ENCODE assay signal across 8 cellular contexts in the genomic region with DNA sequence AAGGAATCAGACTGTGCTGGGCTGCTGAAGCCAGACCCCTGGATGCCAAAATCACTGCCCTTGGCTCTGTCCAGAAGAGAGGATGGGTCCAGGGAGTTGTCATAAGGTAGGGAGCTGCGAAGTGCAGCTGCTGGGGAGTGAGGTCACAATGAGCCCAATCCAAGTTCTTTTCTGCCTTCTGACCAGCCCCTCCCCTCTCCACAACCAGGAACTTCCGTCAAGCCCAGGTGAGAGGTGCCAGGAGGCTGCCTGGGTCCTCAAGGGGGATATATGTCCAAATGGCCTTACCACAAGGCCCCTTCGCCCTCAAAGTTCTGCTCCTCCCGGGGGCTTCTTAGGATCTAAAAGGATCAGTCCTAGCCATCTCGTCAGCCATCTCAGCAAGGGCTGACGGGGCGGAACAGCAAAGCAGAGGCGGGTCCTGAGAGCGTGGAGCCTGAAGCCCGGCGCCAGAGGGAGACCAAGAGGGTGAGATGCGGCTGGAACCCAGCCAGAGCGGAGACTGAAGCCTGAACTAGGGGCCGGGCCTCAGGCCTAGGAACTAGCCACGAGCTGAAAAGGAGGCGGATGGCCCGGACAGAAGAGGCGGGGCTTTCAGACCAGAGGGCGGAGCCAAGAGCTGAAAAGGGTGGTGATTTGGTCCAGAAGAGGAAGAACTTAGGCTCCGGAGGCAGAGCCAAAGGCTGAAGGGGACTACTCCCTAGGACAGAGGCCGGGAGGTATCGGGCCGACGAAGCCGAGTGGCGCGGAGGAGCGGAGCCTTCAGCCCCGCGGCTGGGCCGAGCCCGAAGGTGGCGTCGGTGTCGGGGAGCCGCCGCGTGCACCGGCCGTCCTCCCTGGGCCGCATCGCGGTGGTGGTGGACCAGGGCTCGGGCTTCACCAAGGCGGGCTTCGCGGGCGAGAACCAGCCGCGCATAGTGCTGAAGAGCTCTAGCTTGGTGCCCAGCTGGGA. TPM values are rescaled to one million over a fixed set of nuclear protein-coding genes. Genes with fewer than 3 reads are reported as not detected.
DNase-seq lines count a peak whose midpoint lies in the region; ATAC-seq, FAIRE-seq and TF ChIP-seq lines count a peak whose summit lies in the region.

Gene ACTL10, plus strand, starts transcription at position 651 of the 952 bp plus-strand sequence. CDS start 555 bp downstream, outside the sequence.

- peak within 1 kb of the TSS; percentile 80 for H3K4me3 Mint-ChIP-seq in WTC11

- H3K4me3 ChIP-seq in bronchial epithelial cell (ENCODE audit: low read depth, low read length) = peak within 1 kb of the TSS; percentile 56
- H3K4me3 ChIP-seq in skin epidermis = peak within 1 kb of the TSS; percentile 39 to 68 (median 58)

- no peak for FAIRE-seq in bronchial epithelial cell (lab: Jason Lieb, UNC)

- H3K9me3 Mint-ChIP-seq in WTC11 = no peaks in the 10 kb centered on the region

- peaks cover 5% of the 10 kb centered on the region; the same call in 1 of the 2 replicates for H3K36me3 Mint-ChIP-seq in WTC11

- H3K4me1 Mint-ChIP-seq in WTC11 = peaks cover 28% of the 10 kb centered on the region

- peak within 1 kb of the TSS; percentile 9 to 90 (median 73) for H3K27ac ChIP-seq in skin epidermis

- TF ChIP-seq CTCF in WTC11 (IDR thresholded peaks at IDR 0.05) (no peak), bronchial epithelial cell (IDR thresholded peaks at IDR 0.05; ENCODE audit: insufficient read depth, low read length, severe bottlenecking) (peak; percentile 28)

- peaks cover 16% of the 10 kb centered on the region for H3K27me3 Mint-ChIP-seq in WTC11 (ENCODE audit: low read depth)

- no peaks in the 10 kb centered on the region for H3K27me3 ChIP-seq in bronchial epithelial cell (ENCODE audit: control insufficient read depth, insufficient read depth, low read length)

- ATAC-seq in HG02840 (IDR thresholded peaks at IDR 0.05; ENCODE audit: low FRiP score, unreplicated experiment) (peak; percentile 65), WTC11 (peak; percentile 82)

- POLR2A ChIA-PET in WTC11 (lab: Charles Lee) = interaction anchor here (0.5 to 3.4 kb wide), 15 partner anchors 12 to 404 kb away, joined by 3 to 24 read pairs (median 4); partner anchors contain the start of genes CBFA2T2, CDK5RAP1, PXMP4 and ZNF341

- TF ChIP-seq POLR2A in GM15510 (IDR thresholded peaks at IDR 0.05; ENCODE audit: borderline replicate concordance, extremely low read depth, insufficient read length) = peak; percentile 82

- no peaks in the 10 kb centered on the region for H3K36me3 ChIP-seq in bronchial epithelial cell (ENCODE audit: control insufficient read depth, insufficient read depth, low read length)

- DNase-seq in NCI-H187 treated with DMSO at 0.1 percent for 48 hours (lab: John Stamatoyannopoulos, UW) (peak; percentile 90), WTC11 (ENCODE audit: low spot score) (peak; percentile 98), bronchial epithelial cell (ENCODE audit: low read depth) (peak; percentile 92), iPS-NIHi11 (ENCODE audit: low spot score) (peak; percentile 90), H4 (ENCODE audit: low spot score) (no peak)

- CTCF ChIA-PET in WTC11 (lab: Charles Lee) = interaction anchor here (0.6 to 7.9 kb wide), 28 partner anchors 13 to 1284 kb away, joined by 3 to 134 read pairs (median 4); partner anchors contain the start of genes CBFA2T2, CDK5RAP1, PXMP4 and SNTA1

- peak within 1 kb of the TSS; percentile 91 for H3K27ac Mint-ChIP-seq in WTC11

TF ChIP-seq in WTC11, 78 proteins besides CTCF, POLR2A, EP300 and RAD21 (continues in another document):
- TF ChIP-seq ZNF416 (CRISPR knock-in tag; IDR thresholded peaks at IDR 0.05) = no peak
- no peak for TF ChIP-seq SMAD3 (CRISPR knock-in tag; IDR thresholded peaks at IDR 0.05; ENCODE audit: borderline replicate concordance)
- TF ChIP-seq FOXJ3 (CRISPR knock-in tag; IDR thresholded peaks at IDR 0.05; ENCODE audit: borderline replicate concordance) = no peak
- TF ChIP-seq TP53 (CRISPR knock-in tag; IDR thresholded peaks at IDR 0.05) = 0 out of 2 replicates have a peak, but pooled peaks have one; percentile 31
- no peak for TF ChIP-seq JUN (CRISPR knock-in tag; IDR thresholded peaks at IDR 0.05)
- 0 out of 2 replicates have a peak, but pooled peaks have one; percentile 19 for TF ChIP-seq ESRRA (CRISPR knock-in tag; IDR thresholded peaks at IDR 0.05; ENCODE audit: borderline replicate concordance)
- TF ChIP-seq AFF4 (CRISPR knock-in tag; IDR thresholded peaks at IDR 0.05; ENCODE audit: borderline replicate concordance) = 0 out of 2 replicates have a peak, but pooled peaks have one; percentile 37
- no peak for TF ChIP-seq PRDM15 (CRISPR knock-in tag; IDR thresholded peaks at IDR 0.05)
- 0 out of 2 replicates have a peak, but pooled peaks have one; percentile 16 for TF ChIP-seq ATF2 (CRISPR knock-in tag; IDR thresholded peaks at IDR 0.05; ENCODE audit: borderline replicate concordance, low read depth)
- TF ChIP-seq NFE2L1 (CRISPR knock-in tag; IDR thresholded peaks at IDR 0.05) = 0 out of 2 replicates have a peak, but pooled peaks have one; percentile 42
- TF ChIP-seq TEAD1 (CRISPR knock-in tag; IDR thresholded peaks at IDR 0.05) = no peak
- no peak for TF ChIP-seq GABPB1 (CRISPR knock-in tag; IDR thresholded peaks at IDR 0.05)
- TF ChIP-seq, protein P1, sequence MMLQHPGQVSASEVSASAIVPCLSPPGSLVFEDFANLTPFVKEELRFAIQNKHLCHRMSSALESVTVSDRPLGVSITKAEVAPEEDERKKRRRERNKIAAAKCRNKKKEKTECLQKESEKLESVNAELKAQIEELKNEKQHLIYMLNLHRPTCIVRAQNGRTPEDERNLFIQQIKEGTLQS (CRISPR knock-in tag; conservative IDR thresholded peaks at IDR 0.05) = no peak
- no peak for TF ChIP-seq SOX15 (CRISPR knock-in tag; IDR thresholded peaks at IDR 0.05)
- no peak for TF ChIP-seq JAZF1 (CRISPR knock-in tag; IDR thresholded peaks at IDR 0.05)

RNA-seq across cellular contexts. Expression of gene ACTL10, which starts in this region (rescaled TPM):
- total RNA-seq in WTC11 (2021) = 1.3 to 1.9 TPM (median 1.5 TPM) in 3 replicates
- 1.2 and 1.6 TPM in 2 replicates for total RNA-seq in bronchial epithelial cell
- not detected in 2 replicates for total RNA-seq in H4 (2014; rRNA removed; shearing (Covaris generic))
